Comparison of ENCODE assay signal across 1 cellular context in the genomic region with DNA sequence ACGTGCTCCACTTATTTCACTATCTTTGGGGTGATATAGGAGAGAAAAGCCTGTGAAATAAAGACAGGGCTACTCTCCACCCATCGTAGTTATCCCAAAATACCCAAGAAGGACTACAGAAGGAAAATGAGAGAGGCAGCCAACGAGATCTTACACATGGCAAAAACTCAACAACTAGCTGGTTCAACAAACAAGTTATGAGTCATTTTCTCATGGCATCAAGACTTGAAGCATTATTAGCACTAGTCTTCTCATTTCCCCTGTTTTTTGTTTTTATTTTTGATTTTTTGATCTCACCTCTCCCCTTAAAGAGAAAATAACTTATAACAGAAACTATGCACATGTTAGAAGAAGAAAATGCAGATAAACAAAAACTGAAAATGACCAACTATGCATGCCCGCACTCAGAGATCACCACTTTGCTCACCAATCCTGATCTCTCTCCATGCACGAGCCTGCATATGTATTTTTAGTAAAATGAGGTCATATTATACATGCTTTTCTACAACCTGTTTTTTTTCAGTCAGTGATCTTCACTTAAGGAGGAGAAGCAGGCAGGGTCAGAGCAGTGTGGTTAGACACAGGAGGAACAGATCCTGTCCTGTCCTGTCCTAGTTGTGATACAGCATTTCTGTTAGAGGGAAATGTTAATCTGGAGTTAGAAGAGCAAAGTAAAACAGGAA.
TF ChIP-seq lines count a peak whose summit lies in the region.

No MANE protein-coding gene starts in this region.

TF ChIP-seq in K562, 482 proteins besides CTCF, POLR2A, EP300 and RAD21 (continues in another document):
- TF ChIP-seq, protein P1, sequence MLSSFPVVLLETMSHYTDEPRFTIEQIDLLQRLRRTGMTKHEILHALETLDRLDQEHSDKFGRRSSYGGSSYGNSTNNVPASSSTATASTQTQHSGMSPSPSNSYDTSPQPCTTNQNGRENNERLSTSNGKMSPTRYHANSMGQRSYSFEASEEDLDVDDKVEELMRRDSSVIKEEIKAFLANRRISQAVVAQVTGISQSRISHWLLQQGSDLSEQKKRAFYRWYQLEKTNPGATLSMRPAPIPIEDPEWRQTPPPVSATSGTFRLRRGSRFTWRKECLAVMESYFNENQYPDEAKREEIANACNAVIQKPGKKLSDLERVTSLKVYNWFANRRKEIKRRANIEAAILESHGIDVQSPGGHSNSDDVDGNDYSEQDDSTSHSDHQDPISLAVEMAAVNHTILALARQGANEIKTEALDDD (IDR thresholded peaks at IDR 0.05): peak; percentile 43; the same call in 1 of the 2 replicates
- TF ChIP-seq HDAC2 (IDR thresholded peaks at IDR 0.05) (no peak), L3MBTL2 (IDR thresholded peaks at IDR 0.05) (no peak), BACH1 (tag; IDR thresholded peaks at IDR 0.05) (0 out of 2 replicates have a peak, but pooled peaks have one; percentile 22), KAT7 (CRISPR knock-in tag; IDR thresholded peaks at IDR 0.05; ENCODE audit: borderline replicate concordance) (0 out of 2 replicates have a peak, but pooled peaks have one; percentile 24), SMAD3 (CRISPR knock-in tag; conservative IDR thresholded peaks at IDR 0.05) (no peak), ZNF175 (CRISPR knock-in tag; IDR thresholded peaks at IDR 0.05; ENCODE audit: low read depth) (0 out of 2 replicates have a peak, but pooled peaks have one; percentile 7), ZNF644 (tag; IDR thresholded peaks at IDR 0.05; ENCODE audit: low read depth) (no peak), NFE2 (IDR thresholded peaks at IDR 0.05; ENCODE audit: low read depth) (peak; percentile 57), CSDE1 (IDR thresholded peaks at IDR 0.05) (no peak), ZNF263 (CRISPR knock-in tag; IDR thresholded peaks at IDR 0.05; ENCODE audit: borderline replicate concordance) (no peak), TCF7 (IDR thresholded peaks at IDR 0.05; ENCODE audit: borderline replicate concordance) (no peak), SMARCB1 (IDR thresholded peaks at IDR 0.05; ENCODE audit: insufficient read length, low read depth) (no peak), MEF2A (IDR thresholded peaks at IDR 0.05; ENCODE audit: control insufficient read depth, low read depth, low read length) (peak; percentile 72; the same call in 1 of the 2 replicates), C11orf30 (IDR thresholded peaks at IDR 0.05; ENCODE audit: low read depth) (peak; percentile 32; the same call in 1 of the 2 replicates), ATF7 (IDR thresholded peaks at IDR 0.05) (peak; percentile 22; the same call in 1 of the 2 replicates), RBFOX2 (IDR thresholded peaks at IDR 0.05; ENCODE audit: low read depth, low read length) (peak; percentile 7; the same call in 1 of the 2 replicates)
- TF ChIP-seq, protein P2, sequence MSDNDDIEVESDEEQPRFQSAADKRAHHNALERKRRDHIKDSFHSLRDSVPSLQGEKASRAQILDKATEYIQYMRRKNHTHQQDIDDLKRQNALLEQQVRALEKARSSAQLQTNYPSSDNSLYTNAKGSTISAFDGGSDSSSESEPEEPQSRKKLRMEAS (CRISPR knock-in tag; IDR thresholded peaks at IDR 0.05): no peak
- TF ChIP-seq, protein P3, sequence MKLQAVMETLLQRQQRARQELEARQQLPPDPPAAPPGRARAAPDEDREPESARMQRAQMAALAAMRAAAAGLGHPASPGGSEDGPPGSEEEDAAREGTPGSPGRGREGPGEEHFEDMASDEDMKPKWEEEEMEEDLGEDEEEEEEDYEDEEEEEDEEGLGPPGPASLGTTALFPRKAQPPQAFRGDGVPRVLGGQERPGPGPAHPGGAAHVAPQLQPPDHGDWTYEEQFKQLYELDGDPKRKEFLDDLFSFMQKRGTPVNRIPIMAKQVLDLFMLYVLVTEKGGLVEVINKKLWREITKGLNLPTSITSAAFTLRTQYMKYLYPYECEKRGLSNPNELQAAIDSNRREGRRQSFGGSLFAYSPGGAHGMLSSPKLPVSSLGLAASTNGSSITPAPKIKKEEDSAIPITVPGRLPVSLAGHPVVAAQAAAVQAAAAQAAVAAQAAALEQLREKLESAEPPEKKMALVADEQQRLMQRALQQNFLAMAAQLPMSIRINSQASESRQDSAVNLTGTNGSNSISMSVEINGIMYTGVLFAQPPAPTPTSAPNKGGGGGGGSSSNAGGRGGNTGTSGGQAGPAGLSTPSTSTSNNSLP (IDR thresholded peaks at IDR 0.05; ENCODE audit: borderline replicate concordance, low read depth, low read length): no peak
- TF ChIP-seq, protein P4, sequence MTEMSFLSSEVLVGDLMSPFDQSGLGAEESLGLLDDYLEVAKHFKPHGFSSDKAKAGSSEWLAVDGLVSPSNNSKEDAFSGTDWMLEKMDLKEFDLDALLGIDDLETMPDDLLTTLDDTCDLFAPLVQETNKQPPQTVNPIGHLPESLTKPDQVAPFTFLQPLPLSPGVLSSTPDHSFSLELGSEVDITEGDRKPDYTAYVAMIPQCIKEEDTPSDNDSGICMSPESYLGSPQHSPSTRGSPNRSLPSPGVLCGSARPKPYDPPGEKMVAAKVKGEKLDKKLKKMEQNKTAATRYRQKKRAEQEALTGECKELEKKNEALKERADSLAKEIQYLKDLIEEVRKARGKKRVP (CRISPR knock-in tag; IDR thresholded peaks at IDR 0.05): no peak
- TF ChIP-seq, protein P5, sequence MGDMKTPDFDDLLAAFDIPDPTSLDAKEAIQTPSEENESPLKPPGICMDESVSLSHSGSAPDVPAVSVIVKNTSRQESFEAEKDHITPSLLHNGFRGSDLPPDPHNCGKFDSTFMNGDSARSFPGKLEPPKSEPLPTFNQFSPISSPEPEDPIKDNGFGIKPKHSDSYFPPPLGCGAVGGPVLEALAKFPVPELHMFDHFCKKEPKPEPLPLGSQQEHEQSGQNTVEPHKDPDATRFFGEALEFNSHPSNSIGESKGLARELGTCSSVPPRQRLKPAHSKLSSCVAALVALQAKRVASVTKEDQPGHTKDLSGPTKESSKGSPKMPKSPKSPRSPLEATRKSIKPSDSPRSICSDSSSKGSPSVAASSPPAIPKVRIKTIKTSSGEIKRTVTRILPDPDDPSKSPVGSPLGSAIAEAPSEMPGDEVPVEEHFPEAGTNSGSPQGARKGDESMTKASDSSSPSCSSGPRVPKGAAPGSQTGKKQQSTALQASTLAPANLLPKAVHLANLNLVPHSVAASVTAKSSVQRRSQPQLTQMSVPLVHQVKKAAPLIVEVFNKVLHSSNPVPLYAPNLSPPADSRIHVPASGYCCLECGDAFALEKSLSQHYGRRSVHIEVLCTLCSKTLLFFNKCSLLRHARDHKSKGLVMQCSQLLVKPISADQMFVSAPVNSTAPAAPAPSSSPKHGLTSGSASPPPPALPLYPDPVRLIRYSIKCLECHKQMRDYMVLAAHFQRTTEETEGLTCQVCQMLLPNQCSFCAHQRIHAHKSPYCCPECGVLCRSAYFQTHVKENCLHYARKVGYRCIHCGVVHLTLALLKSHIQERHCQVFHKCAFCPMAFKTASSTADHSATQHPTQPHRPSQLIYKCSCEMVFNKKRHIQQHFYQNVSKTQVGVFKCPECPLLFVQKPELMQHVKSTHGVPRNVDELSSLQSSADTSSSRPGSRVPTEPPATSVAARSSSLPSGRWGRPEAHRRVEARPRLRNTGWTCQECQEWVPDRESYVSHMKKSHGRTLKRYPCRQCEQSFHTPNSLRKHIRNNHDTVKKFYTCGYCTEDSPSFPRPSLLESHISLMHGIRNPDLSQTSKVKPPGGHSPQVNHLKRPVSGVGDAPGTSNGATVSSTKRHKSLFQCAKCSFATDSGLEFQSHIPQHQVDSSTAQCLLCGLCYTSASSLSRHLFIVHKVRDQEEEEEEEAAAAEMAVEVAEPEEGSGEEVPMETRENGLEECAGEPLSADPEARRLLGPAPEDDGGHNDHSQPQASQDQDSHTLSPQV (IDR thresholded peaks at IDR 0.05): peak; percentile 19; the same call in 1 of the 2 replicates
- TF ChIP-seq, protein P6, sequence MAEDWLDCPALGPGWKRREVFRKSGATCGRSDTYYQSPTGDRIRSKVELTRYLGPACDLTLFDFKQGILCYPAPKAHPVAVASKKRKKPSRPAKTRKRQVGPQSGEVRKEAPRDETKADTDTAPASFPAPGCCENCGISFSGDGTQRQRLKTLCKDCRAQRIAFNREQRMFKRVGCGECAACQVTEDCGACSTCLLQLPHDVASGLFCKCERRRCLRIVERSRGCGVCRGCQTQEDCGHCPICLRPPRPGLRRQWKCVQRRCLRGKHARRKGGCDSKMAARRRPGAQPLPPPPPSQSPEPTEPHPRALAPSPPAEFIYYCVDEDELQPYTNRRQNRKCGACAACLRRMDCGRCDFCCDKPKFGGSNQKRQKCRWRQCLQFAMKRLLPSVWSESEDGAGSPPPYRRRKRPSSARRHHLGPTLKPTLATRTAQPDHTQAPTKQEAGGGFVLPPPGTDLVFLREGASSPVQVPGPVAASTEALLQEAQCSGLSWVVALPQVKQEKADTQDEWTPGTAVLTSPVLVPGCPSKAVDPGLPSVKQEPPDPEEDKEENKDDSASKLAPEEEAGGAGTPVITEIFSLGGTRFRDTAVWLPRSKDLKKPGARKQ (CRISPR knock-in tag; IDR thresholded peaks at IDR 0.05): 0 out of 2 replicates have a peak, but pooled peaks have one; percentile 29
- TF ChIP-seq, protein P7, sequence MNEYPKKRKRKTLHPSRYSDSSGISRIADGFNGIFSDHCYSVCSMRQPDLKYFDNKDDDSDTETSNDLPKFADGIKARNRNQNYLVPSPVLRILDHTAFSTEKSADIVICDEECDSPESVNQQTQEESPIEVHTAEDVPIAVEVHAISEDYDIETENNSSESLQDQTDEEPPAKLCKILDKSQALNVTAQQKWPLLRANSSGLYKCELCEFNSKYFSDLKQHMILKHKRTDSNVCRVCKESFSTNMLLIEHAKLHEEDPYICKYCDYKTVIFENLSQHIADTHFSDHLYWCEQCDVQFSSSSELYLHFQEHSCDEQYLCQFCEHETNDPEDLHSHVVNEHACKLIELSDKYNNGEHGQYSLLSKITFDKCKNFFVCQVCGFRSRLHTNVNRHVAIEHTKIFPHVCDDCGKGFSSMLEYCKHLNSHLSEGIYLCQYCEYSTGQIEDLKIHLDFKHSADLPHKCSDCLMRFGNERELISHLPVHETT (CRISPR knock-in tag; conservative IDR thresholded peaks at IDR 0.05 in 1 of 2, IDR thresholded peaks at IDR 0.05 in 1 of 2): 0 out of 4 replicates have a peak, but pooled peaks of 1 of the 2 experiments have one; percentile 21
- TF ChIP-seq, protein P8, sequence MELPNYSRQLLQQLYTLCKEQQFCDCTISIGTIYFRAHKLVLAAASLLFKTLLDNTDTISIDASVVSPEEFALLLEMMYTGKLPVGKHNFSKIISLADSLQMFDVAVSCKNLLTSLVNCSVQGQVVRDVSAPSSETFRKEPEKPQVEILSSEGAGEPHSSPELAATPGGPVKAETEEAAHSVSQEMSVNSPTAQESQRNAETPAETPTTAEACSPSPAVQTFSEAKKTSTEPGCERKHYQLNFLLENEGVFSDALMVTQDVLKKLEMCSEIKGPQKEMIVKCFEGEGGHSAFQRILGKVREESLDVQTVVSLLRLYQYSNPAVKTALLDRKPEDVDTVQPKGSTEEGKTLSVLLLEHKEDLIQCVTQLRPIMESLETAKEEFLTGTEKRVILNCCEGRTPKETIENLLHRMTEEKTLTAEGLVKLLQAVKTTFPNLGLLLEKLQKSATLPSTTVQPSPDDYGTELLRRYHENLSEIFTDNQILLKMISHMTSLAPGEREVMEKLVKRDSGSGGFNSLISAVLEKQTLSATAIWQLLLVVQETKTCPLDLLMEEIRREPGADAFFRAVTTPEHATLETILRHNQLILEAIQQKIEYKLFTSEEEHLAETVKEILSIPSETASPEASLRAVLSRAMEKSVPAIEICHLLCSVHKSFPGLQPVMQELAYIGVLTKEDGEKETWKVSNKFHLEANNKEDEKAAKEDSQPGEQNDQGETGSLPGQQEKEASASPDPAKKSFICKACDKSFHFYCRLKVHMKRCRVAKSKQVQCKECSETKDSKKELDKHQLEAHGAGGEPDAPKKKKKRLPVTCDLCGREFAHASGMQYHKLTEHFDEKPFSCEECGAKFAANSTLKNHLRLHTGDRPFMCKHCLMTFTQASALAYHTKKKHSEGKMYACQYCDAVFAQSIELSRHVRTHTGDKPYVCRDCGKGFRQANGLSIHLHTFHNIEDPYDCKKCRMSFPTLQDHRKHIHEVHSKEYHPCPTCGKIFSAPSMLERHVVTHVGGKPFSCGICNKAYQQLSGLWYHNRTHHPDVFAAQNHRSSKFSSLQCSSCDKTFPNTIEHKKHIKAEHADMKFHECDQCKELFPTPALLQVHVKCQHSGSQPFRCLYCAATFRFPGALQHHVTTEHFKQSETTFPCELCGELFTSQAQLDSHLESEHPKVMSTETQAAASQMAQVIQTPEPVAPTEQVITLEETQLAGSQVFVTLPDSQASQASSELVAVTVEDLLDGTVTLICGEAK (IDR thresholded peaks at IDR 0.05): no peak
- TF ChIP-seq, protein P8 (CRISPR knock-in tag; IDR thresholded peaks at IDR 0.05): no peak
- TF ChIP-seq, protein P9, sequence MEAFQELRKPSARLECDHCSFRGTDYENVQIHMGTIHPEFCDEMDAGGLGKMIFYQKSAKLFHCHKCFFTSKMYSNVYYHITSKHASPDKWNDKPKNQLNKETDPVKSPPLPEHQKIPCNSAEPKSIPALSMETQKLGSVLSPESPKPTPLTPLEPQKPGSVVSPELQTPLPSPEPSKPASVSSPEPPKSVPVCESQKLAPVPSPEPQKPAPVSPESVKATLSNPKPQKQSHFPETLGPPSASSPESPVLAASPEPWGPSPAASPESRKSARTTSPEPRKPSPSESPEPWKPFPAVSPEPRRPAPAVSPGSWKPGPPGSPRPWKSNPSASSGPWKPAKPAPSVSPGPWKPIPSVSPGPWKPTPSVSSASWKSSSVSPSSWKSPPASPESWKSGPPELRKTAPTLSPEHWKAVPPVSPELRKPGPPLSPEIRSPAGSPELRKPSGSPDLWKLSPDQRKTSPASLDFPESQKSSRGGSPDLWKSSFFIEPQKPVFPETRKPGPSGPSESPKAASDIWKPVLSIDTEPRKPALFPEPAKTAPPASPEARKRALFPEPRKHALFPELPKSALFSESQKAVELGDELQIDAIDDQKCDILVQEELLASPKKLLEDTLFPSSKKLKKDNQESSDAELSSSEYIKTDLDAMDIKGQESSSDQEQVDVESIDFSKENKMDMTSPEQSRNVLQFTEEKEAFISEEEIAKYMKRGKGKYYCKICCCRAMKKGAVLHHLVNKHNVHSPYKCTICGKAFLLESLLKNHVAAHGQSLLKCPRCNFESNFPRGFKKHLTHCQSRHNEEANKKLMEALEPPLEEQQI (IDR thresholded peaks at IDR 0.05): no peak
